24 cellular contexts compared by ENCODE assay signal in genomic region chr10:1670541-1671365, GRCh38.
"Had no signal": no experiment of that assay in that cellular context is flagged by ENCODE, and none has a peak within 500 bp of the region (broad histone marks: within the 10 kb centered on the region; RNA-seq: fewer than 3 reads in every experiment).

No MANE protein-coding gene starts in this region.

- ATAC-seq: activated T-cell treated with anti-CD3 and anti-CD28 coated beads, Interleukin-2, amount 50 U/mL, for 72 hours; gastroesophageal sphincter; heart left ventricle; left lobe of liver; naive thymus-derived CD4-positive, alpha-beta T cell had no signal

- H3K4me3 ChIP-seq: coronary artery, esophagus muscularis mucosa, gastroesophageal sphincter, heart left ventricle, lung, sigmoid colon, smooth muscle cell, testis had no signal

- H3K9me3 ChIP-seq: esophagus muscularis mucosa, gastroesophageal sphincter, heart left ventricle, sigmoid colon, testis had no signal

- H3K4me2 ChIP-seq: smooth muscle cell had no signal

- H3K36me3 ChIP-seq: esophagus muscularis mucosa, gastroesophageal sphincter, heart left ventricle, sigmoid colon had no signal

- H3K27me3 ChIP-seq: sigmoid colon, testis had no signal

- DNase-seq: activated CD4-positive, alpha-beta memory T cell treated with anti-CD3 and anti-CD28 coated beads, Interleukin-2, amount 10 ng/mL, durations not matched to agents 7 days and 5 days; activated CD4-positive, alpha-beta T cell treated with anti-CD3 and anti-CD28 coated beads, Interleukin-2, amount 10 ng/mL, durations not matched to agents 24 days and 14 days; activated effector memory CD4-positive, alpha-beta T cell treated with Interleukin-2 at 50 U/mL for 16 hours; activated naive CD4-positive, alpha-beta T cell treated with anti-CD3 and anti-CD28 coated beads for 36 hours; activated naive CD8-positive, alpha-beta T cell treated with anti-CD3 and anti-CD28 coated beads, Interleukin-2, amount 10 ng/mL, durations not matched to agents 7 days and 5 days; activated T-cell treated with anti-CD3 and anti-CD28 coated beads, Interleukin-2, amount 50 U/mL, for 72 hours; amniotic stem cell; cerebellar nuclear complex; heart left ventricle; naive thymus-derived CD4-positive, alpha-beta T cell; retina; sigmoid colon; stimulated activated CD4-positive, alpha-beta T cell treated with anti-CD3 and anti-CD28 coated beads, Interleukin-2, amount 100 ng/mL, for 48 hours; stimulated activated CD8-positive, alpha-beta memory T cell treated with anti-CD3 and anti-CD28 coated beads, Interleukin-4, amount 100 ng/mL, for 48 hours; stimulated activated naive CD4-positive, alpha-beta T cell; T1000; testis; trophoblast cell had no signal

- H3K4me1 ChIP-seq: esophagus muscularis mucosa, gastroesophageal sphincter, heart left ventricle, sigmoid colon, testis had no signal

- H3K27ac ChIP-seq: coronary artery, esophagus muscularis mucosa, gastroesophageal sphincter, heart left ventricle, sigmoid colon, testis had no signal
